Comparison of ENCODE assay signal across 17 cellular contexts in the genomic region with DNA sequence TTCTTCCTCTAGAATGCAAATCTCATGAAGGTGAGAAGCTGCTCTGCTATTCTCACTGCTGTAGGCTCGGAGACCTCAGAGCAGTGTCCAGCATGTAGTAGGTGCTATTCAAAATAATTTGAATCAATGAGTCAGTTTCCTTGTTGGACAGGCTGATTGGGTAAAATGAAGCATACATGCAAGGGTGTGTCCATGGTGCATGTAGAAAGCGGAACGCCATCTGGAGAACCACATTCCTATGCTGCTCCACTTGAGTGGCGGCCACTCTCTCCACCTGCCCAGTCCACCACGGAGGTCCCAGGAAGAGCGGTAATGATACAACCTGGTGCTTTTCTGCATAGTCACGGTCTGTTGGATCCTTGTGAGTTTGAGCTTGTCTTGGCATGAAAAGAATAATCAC.
A peak's percentile ranks its signal among the peaks of the same experiment; 100 is the strongest.
DNase-seq lines count a peak whose midpoint lies in the region; ATAC-seq and TF ChIP-seq lines count a peak whose summit lies in the region.
"Had no signal": no experiment of that assay in that cellular context is flagged by ENCODE, and none has a peak within 500 bp of the region (broad histone marks: within the 10 kb centered on the region; RNA-seq: fewer than 3 reads in every experiment).

No MANE protein-coding gene starts in this region.

- intact Hi-C loops in MCF 10A (cut with micrococcal nuclease) (loop anchor here (10.0 kb wide), 1 partner anchor 242 kb away; no protein-coding TSS in a partner anchor), mammary epithelial cell (cut with micrococcal nuclease) (no loop called here), posterior vena cava (cut with DNase I) (no loop called here)

- POLR2A ChIA-PET in MCF 10A (lab: Yijun Ruan, JAX): interaction anchor here (0.6 kb wide), 1 partner anchor 101 kb away, joined by 3 read pairs; no protein-coding TSS in a partner anchor

- H3K4me1 Mint-ChIP-seq in MCF 10A (ENCODE audit: insufficient read depth, unreplicated experiment): peaks cover 17% of the 10 kb centered on the region
- no peaks in the 10 kb centered on the region for H3K4me1 Mint-ChIP-seq in endodermal cell
- H3K4me1 Mint-ChIP-seq in stimulated activated naive B cell treated with anti-CD40 and anti-IgM and Interleukin-4, amounts not matched to agents 10 μg/mL and 1 μg/mL and 100 μg/mL, for 72 hours: peaks cover 6% of the 10 kb centered on the region in 2 donors
- H3K4me1 Mint-ChIP-seq: CD8-positive, alpha-beta memory T cell had no signal

- H3K9ac ChIP-seq in mammary epithelial cell (ENCODE audit: insufficient read depth, low read length) (no peak overlapping the region), endodermal cell (ENCODE audit: extremely low read depth, low read length, poor library complexity, severe bottlenecking) (no peak overlapping the region)
- H3K9ac ChIP-seq: BLaER1 had no signal

- H3K27ac Mint-ChIP-seq in MCF 10A (ENCODE audit: low read depth, unreplicated experiment): no peak overlapping the region
- H3K27ac Mint-ChIP-seq in endodermal cell: no peak overlapping the region
- H3K27ac Mint-ChIP-seq in stimulated activated naive B cell treated with anti-CD40 and anti-IgM and Interleukin-4, amounts not matched to agents 10 μg/mL and 1 μg/mL and 100 μg/mL, for 72 hours: peak overlapping the region; percentile 45

- TF ChIP-seq CTCF in MCF 10A (IDR thresholded peaks at IDR 0.05; ENCODE audit: unreplicated experiment): no peak
- TF ChIP-seq CTCF in mammary epithelial cell (conservative IDR thresholded peaks at IDR 0.05 in 1 of 2, IDR thresholded peaks at IDR 0.05 in 1 of 2; ENCODE audit: extremely low read depth in 1 of 2, insufficient read depth in 1 of 2, low read depth in 1 of 2, low read length in 2 of 2): no peak
- TF ChIP-seq CTCF in endodermal cell (conservative IDR thresholded peaks at IDR 0.05): no peak

- no peaks in the 10 kb centered on the region for H3K27me3 ChIP-seq in mammary epithelial cell (ENCODE audit: insufficient read depth, low read length)
- H3K27me3 ChIP-seq in endodermal cell (ENCODE audit: control insufficient read depth, insufficient read depth, low read length, poor library complexity, severe bottlenecking): no peaks in the 10 kb centered on the region
- H3K27me3 ChIP-seq: BLaER1 had no signal

- ATAC-seq in stimulated activated naive B cell treated with anti-CD40 and anti-IgM and Interleukin-4, amounts not matched to agents 10 μg/mL and 1 μg/mL and 100 μg/mL, for 72 hours (replicated peaks): no peak

- H4K20me1 ChIP-seq in mammary epithelial cell (ENCODE audit: insufficient read depth, low read length): no peaks in the 10 kb centered on the region
- H4K20me1 ChIP-seq: BLaER1 had no signal

- in situ Hi-C loops in mammary epithelial cell (cut with MboI; ENCODE audit: low sequenced_read_pairs in 2 of 2): no loop called here

- no peak overlapping the region for H2AFZ ChIP-seq in mammary epithelial cell (ENCODE audit: low read depth, low read length)

- H3K4me3 ChIP-seq in mammary epithelial cell (replicated peaks in 1 of 3; ENCODE audit: insufficient read depth in 1 of 3, low read depth in 2 of 3, low read length in 3 of 3) (no peak overlapping the region), endodermal cell (ENCODE audit: low read length) (no peak overlapping the region)
- H3K4me3 ChIP-seq: BLaER1, HAP-1 had no signal

- no peaks in the 10 kb centered on the region for H3K79me2 ChIP-seq in mammary epithelial cell (ENCODE audit: insufficient read depth, low read length)

- no peaks in the 10 kb centered on the region for H3K9me3 Mint-ChIP-seq in MCF 10A (ENCODE audit: unreplicated experiment)
- H3K9me3 Mint-ChIP-seq in endodermal cell: no peaks in the 10 kb centered on the region
- H3K9me3 Mint-ChIP-seq in stimulated activated naive B cell treated with anti-CD40 and anti-IgM and Interleukin-4, amounts not matched to agents 10 μg/mL and 1 μg/mL and 100 μg/mL, for 72 hours: peaks cover 0 to 2% of the 10 kb centered on the region in 2 donors

- H3K4me1 ChIP-seq in mammary epithelial cell (ENCODE audit: insufficient read depth, low read length): no peaks in the 10 kb centered on the region
- no peaks in the 10 kb centered on the region for H3K4me1 ChIP-seq in endodermal cell (ENCODE audit: control insufficient read depth, insufficient read depth, low read length)
- H3K4me1 ChIP-seq: BLaER1, Caco-2, HAP-1 had no signal

- H3K36me3 Mint-ChIP-seq in MCF 10A (ENCODE audit: insufficient read depth, unreplicated experiment) (no peaks in the 10 kb centered on the region), endodermal cell (ENCODE audit: low read depth) (no peaks in the 10 kb centered on the region)
- no peaks in the 10 kb centered on the region for H3K36me3 Mint-ChIP-seq in stimulated activated naive B cell treated with anti-CD40 and anti-IgM and Interleukin-4, amounts not matched to agents 10 μg/mL and 1 μg/mL and 100 μg/mL, for 72 hours
- H3K36me3 Mint-ChIP-seq: CD8-positive, alpha-beta memory T cell had no signal

- no peak overlapping the region for H3K27ac ChIP-seq in mammary epithelial cell (ENCODE audit: insufficient read depth, low read depth, low read length)
- H3K27ac ChIP-seq in endodermal cell (ENCODE audit: low read depth, low read length): no peak overlapping the region
- H3K27ac ChIP-seq: BLaER1 had no signal

- no peak overlapping the region for H3K4me2 ChIP-seq in mammary epithelial cell (ENCODE audit: insufficient read depth, low read depth, low read length)
- H3K4me2 ChIP-seq: BLaER1 had no signal

- H3K4me3 Mint-ChIP-seq in MCF 10A (ENCODE audit: unreplicated experiment) (no peak overlapping the region), endodermal cell (no peak overlapping the region)
- no peak overlapping the region for H3K4me3 Mint-ChIP-seq in stimulated activated naive B cell treated with anti-CD40 and anti-IgM and Interleukin-4, amounts not matched to agents 10 μg/mL and 1 μg/mL and 100 μg/mL, for 72 hours
- H3K4me3 Mint-ChIP-seq: CD8-positive, alpha-beta memory T cell had no signal

- dilution Hi-C loops in mammary epithelial cell (cut with HindIII; ENCODE audit: low sequenced_read_pairs): no loop called here

- DNase-seq in MCF 10A (ENCODE audit: unreplicated experiment) (peak; percentile 47), mammary epithelial cell (no peak), endodermal cell (peak; percentile 5), kidney tubule cell (ENCODE audit: low spot score) (peak; percentile 70), posterior vena cava (ENCODE audit: low spot score) (no peak)
- DNase-seq in stimulated activated naive B cell treated with anti-CD40 and anti-IgM and Interleukin-4, amounts not matched to agents 10 μg/mL and 1 μg/mL and 100 μg/mL, for 72 hours: no peak
- no peak for DNase-seq in activated CD4-positive, alpha-beta T cell treated with anti-CD3 and anti-CD28 coated beads, Interleukin-2, amount 50 U/mL, for 48 hours
- DNase-seq in activated CD4-positive, CD25-positive, alpha-beta regulatory T cell treated with anti-CD3 and anti-CD28 coated beads, Interleukin-2, amount 50 U/mL, for 72 hours: no peak
- DNase-seq: 8988T; AML-193; Caco-2; CD8-positive, alpha-beta memory T cell; DND-41; GDM1; GOT3 had no signal

- H3K9me3 ChIP-seq in mammary epithelial cell (replicated peaks; ENCODE audit: insufficient read depth, low read length): peaks cover 10% of the 10 kb centered on the region
- H3K9me3 ChIP-seq in endodermal cell (ENCODE audit: control insufficient read depth, low read length): no peaks in the 10 kb centered on the region
- H3K9me3 ChIP-seq: BLaER1, Caco-2, HAP-1 had no signal

- CTCF ChIA-PET in MCF 10A (lab: Yijun Ruan, JAX) (interaction anchor here (1.2 kb wide), 1 partner anchor 15 kb away, joined by 4 read pairs; no protein-coding TSS in a partner anchor), mammary epithelial cell (lab: Charles Lee; ENCODE audit: low non-redundant PET) (no interaction called here)

- BruUV-seq in MCF 10A (replicated peaks; lab: Mats Ljungman, UMichigan) (no TSS peak), mammary epithelial cell (replicated peaks; lab: Mats Ljungman, UMichigan) (no TSS peak)

- H3K27me3 Mint-ChIP-seq in MCF 10A (ENCODE audit: insufficient read depth, unreplicated experiment): no peaks in the 10 kb centered on the region
- H3K27me3 Mint-ChIP-seq in endodermal cell (ENCODE audit: insufficient read depth): no peaks in the 10 kb centered on the region
- peaks cover 11 to 30% of the 10 kb centered on the region in 2 donors for H3K27me3 Mint-ChIP-seq in stimulated activated naive B cell treated with anti-CD40 and anti-IgM and Interleukin-4, amounts not matched to agents 10 μg/mL and 1 μg/mL and 100 μg/mL, for 72 hours

- H3K36me3 ChIP-seq in mammary epithelial cell (ENCODE audit: insufficient read depth, low read length): no peaks in the 10 kb centered on the region
- H3K36me3 ChIP-seq in endodermal cell (ENCODE audit: control insufficient read depth, insufficient read depth, low read length): no peaks in the 10 kb centered on the region
- H3K36me3 ChIP-seq: BLaER1, HAP-1 had no signal

- 55% methylated on average over 7 of the region's 7 CpGs for WGBS in mammary epithelial cell (ENCODE audit: low coverage, missing lambda C conversion rate)
- 93 to 97% methylated on average over 3 to 7 of the region's 7 CpGs for WGBS in endodermal cell (ENCODE audit: insufficient coverage in 1 of 2, insufficient read length in 1 of 2), 2 experiments

Comparison
In these comparisons a context has a peak if more than half of its experiments do, and no peak if none do; other contexts are left out.
1. DNase-seq: peak in MCF 10A (single experiment), endodermal cell (single experiment) and kidney tubule cell (single experiment); none in mammary epithelial cell (single experiment), stimulated activated naive B cell treated with anti-CD40 and anti-IgM and Interleukin-4, amounts not matched to agents 10 μg/mL and 1 μg/mL and 100 μg/mL, for 72 hours (single experiment), posterior vena cava (single experiment), activated CD4-positive, alpha-beta T cell treated with anti-CD3 and anti-CD28 coated beads, Interleukin-2, amount 50 U/mL, for 48 hours (0 of 2) and activated CD4-positive, CD25-positive, alpha-beta regulatory T cell treated with anti-CD3 and anti-CD28 coated beads, Interleukin-2, amount 50 U/mL, for 72 hours (single experiment).